In genomic region chr3:185696039-185696438, GRCh38 we compare ENCODE assay signal across 19 cellular contexts.
"Had no signal": no experiment of that assay in that cellular context is flagged by ENCODE, and none has a peak within 500 bp of the region (broad histone marks: within the 10 kb centered on the region; RNA-seq: fewer than 3 reads in every experiment).

No MANE protein-coding gene starts in this region.

- H3K36me3 ChIP-seq: thyroid gland had no signal

- H3K27ac ChIP-seq: brain microvascular endothelial cell, parathyroid adenoma, thyroid gland had no signal

- H3K9ac ChIP-seq: parathyroid adenoma had no signal

- DNase-seq: activated CD4-positive, alpha-beta T cell treated with anti-CD3 and anti-CD28 coated beads for 1 hour; activated CD4-positive, alpha-beta T cell treated with anti-CD3 and anti-CD28 coated beads, Interleukin-2, amount 50 U/mL, for 4 hours; activated naive CD4-positive, alpha-beta T cell treated with Interleukin-2 at 50 U/mL for 16 hours; anterior cingulate cortex; brain microvascular endothelial cell; cerebellar nuclear complex; effector memory CD4-positive, alpha-beta T cell; islet precursor cell; naive B cell; retina; stimulated activated CD4-positive, alpha-beta T cell treated with anti-CD3 and anti-CD28 coated beads, Interleukin-15, amount 100 ng/mL, for 24 hours; stimulated activated CD4-positive, alpha-beta T cell treated with anti-CD3 and anti-CD28 coated beads, Interleukin-4, amount 100 ng/mL, for 1 hour; stimulated activated naive B cell treated with anti-CD40 and anti-IgM and Interleukin-4, amounts not matched to agents 10 μg/mL and 1 μg/mL and 100 μg/mL, for 72 hours; T-helper 9 cell had no signal

- H3K4me1 Mint-ChIP-seq: activated T-helper 17 cell treated with anti-CD3 and anti-CD28 coated beads, Interleukin-2, amount 50 U/mL, for 72 hours; naive B cell; stimulated activated naive B cell treated with anti-CD40 and anti-IgM and Interleukin-4, amounts not matched to agents 10 μg/mL and 1 μg/mL and 100 μg/mL, for 72 hours had no signal

- H3K27ac Mint-ChIP-seq: activated T-helper 17 cell treated with anti-CD3 and anti-CD28 coated beads, Interleukin-2, amount 50 U/mL, for 72 hours; dendritic cell treated with granulocyte-macrophage colony-stimulating factor and Interleukin-4, amounts not matched to agents 40 ng/mL and 50 ng/mL, for 4 days; stimulated activated naive B cell treated with anti-CD40 and anti-IgM and Interleukin-4, amounts not matched to agents 10 μg/mL and 1 μg/mL and 100 μg/mL, for 72 hours had no signal

- H2AFZ ChIP-seq: parathyroid adenoma had no signal

- ATAC-seq: activated T-helper 17 cell treated with anti-CD3 and anti-CD28 coated beads, Interleukin-2, amount 50 U/mL, for 72 hours; stimulated activated naive B cell treated with anti-CD40 and anti-IgM and Interleukin-4, amounts not matched to agents 10 μg/mL and 1 μg/mL and 100 μg/mL, for 72 hours had no signal

- H3K4me3 Mint-ChIP-seq: activated T-helper 17 cell treated with anti-CD3 and anti-CD28 coated beads, Interleukin-2, amount 50 U/mL, for 72 hours; dendritic cell treated with granulocyte-macrophage colony-stimulating factor and Interleukin-4, amounts not matched to agents 40 ng/mL and 50 ng/mL, for 4 days; naive B cell; stimulated activated naive B cell treated with anti-CD40 and anti-IgM and Interleukin-4, amounts not matched to agents 10 μg/mL and 1 μg/mL and 100 μg/mL, for 72 hours had no signal

- H3K27me3 Mint-ChIP-seq: dendritic cell treated with granulocyte-macrophage colony-stimulating factor and Interleukin-4, amounts not matched to agents 40 ng/mL and 50 ng/mL, for 4 days; stimulated activated naive B cell treated with anti-CD40 and anti-IgM and Interleukin-4, amounts not matched to agents 10 μg/mL and 1 μg/mL and 100 μg/mL, for 72 hours had no signal

- H3K4me3 ChIP-seq: lung, thyroid gland had no signal

- H3K27me3 ChIP-seq: brain microvascular endothelial cell, thyroid gland had no signal

- H3K9me3 Mint-ChIP-seq: activated T-helper 17 cell treated with anti-CD3 and anti-CD28 coated beads, Interleukin-2, amount 50 U/mL, for 72 hours; dendritic cell treated with granulocyte-macrophage colony-stimulating factor and Interleukin-4, amounts not matched to agents 40 ng/mL and 50 ng/mL, for 4 days; naive B cell; stimulated activated naive B cell treated with anti-CD40 and anti-IgM and Interleukin-4, amounts not matched to agents 10 μg/mL and 1 μg/mL and 100 μg/mL, for 72 hours had no signal

- H3K36me3 Mint-ChIP-seq: naive B cell; stimulated activated naive B cell treated with anti-CD40 and anti-IgM and Interleukin-4, amounts not matched to agents 10 μg/mL and 1 μg/mL and 100 μg/mL, for 72 hours had no signal

- H3K9me3 ChIP-seq: thyroid gland had no signal

- H3K4me1 ChIP-seq: parathyroid adenoma, thyroid gland had no signal
